In genomic region chr16:10151718-10152117, GRCh38 we compare ENCODE assay signal across 25 cellular contexts. TPM values are rescaled to one million over a fixed set of nuclear protein-coding genes. Genes with fewer than 3 reads are reported as not detected.
"Had no signal": no experiment of that assay in that cellular context is flagged by ENCODE, and none has a peak within 500 bp of the region (broad histone marks: within the 10 kb centered on the region; RNA-seq: fewer than 3 reads in every experiment).

No MANE protein-coding gene starts in this region.

- H3K27ac ChIP-seq: RWPE1 had no signal

- DNase-seq: Karpas-422; KG1; MV-4-11; NCI-H1048; NCI-H1105; NCI-H1417; NCI-H1436 treated with DMSO at 0.1 percent for 48 hours; NCI-H1694; NCI-H187 treated with DMSO at 0.1 percent for 48 hours; NCI-H2029 treated with DMSO at 0.1 percent for 48 hours; NCI-H2107; NCI-H2227 treated with DMSO at 0.1 percent for 48 hours; NCI-H524 treated with DMSO at 0.1 percent for 48 hours; NCI-H69; NCI-H774; NK-92 treated with Interleukin-12 subunit alpha and Interleukin-12 subunit beta, amount 100 ng/mL, for 24 hours; OCI-M1; SHP77; SK-N-SH; SW 1271; T-cell had no signal

- FAIRE-seq: RCC 7860 had no signal

- ATAC-seq: T-cell had no signal

- H3K9me3 ChIP-seq: SK-N-SH had no signal

- H3K9me2 ChIP-seq: SK-N-SH had no signal

- H3K4me2 ChIP-seq: SK-N-SH had no signal

- H3K9ac ChIP-seq: SK-N-SH had no signal

RNA-seq across cellular contexts. Expression of gene GRIN2A, which starts 30.5 kb away (rescaled TPM):
- total RNA-seq: HT1080, NCI-H460 had no signal
- polyA plus RNA-seq: SK-N-SH had no signal
